ENCODE assay signal across 1 cellular context in the genomic region with DNA sequence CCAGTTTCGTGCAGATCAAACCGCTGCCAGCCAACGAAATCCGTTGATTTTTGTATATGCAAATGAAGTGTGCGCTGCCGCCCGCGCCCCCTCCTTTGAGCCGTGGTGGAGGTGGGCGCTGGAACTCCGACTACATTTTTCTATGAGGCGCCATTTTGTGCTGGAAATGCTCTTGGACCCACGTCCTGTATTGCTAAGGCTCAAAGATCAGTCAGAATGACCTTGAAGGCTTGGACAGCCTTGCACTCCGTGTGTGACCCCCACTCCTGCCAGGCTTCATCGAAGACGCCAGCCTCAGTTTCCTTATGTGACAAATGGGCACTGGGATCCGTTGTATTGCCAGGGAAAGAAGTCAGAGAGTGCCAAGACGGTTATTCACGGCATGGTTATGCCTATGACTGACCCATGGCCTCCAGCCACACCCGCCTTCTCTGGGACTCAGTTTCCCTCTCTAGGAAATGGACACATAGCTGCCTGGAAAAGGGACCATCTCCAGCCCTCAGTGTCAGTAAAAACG.
TF ChIP-seq lines count a peak whose summit lies in the region.

No MANE protein-coding gene starts in this region.

TF ChIP-seq in neural cell, 6 proteins besides CTCF, POLR2A, EP300 and RAD21 (continued from another document):
- TF ChIP-seq, protein P1, sequence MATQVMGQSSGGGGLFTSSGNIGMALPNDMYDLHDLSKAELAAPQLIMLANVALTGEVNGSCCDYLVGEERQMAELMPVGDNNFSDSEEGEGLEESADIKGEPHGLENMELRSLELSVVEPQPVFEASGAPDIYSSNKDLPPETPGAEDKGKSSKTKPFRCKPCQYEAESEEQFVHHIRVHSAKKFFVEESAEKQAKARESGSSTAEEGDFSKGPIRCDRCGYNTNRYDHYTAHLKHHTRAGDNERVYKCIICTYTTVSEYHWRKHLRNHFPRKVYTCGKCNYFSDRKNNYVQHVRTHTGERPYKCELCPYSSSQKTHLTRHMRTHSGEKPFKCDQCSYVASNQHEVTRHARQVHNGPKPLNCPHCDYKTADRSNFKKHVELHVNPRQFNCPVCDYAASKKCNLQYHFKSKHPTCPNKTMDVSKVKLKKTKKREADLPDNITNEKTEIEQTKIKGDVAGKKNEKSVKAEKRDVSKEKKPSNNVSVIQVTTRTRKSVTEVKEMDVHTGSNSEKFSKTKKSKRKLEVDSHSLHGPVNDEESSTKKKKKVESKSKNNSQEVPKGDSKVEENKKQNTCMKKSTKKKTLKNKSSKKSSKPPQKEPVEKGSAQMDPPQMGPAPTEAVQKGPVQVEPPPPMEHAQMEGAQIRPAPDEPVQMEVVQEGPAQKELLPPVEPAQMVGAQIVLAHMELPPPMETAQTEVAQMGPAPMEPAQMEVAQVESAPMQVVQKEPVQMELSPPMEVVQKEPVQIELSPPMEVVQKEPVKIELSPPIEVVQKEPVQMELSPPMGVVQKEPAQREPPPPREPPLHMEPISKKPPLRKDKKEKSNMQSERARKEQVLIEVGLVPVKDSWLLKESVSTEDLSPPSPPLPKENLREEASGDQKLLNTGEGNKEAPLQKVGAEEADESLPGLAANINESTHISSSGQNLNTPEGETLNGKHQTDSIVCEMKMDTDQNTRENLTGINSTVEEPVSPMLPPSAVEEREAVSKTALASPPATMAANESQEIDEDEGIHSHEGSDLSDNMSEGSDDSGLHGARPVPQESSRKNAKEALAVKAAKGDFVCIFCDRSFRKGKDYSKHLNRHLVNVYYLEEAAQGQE (IDR thresholded peaks at IDR 0.05; ENCODE audit: borderline replicate concordance): no peak
TF ChIP-seq in neural cell: peak in this region for 2.
